Comparison of ENCODE assay signal across 8 cellular contexts in the genomic region with DNA sequence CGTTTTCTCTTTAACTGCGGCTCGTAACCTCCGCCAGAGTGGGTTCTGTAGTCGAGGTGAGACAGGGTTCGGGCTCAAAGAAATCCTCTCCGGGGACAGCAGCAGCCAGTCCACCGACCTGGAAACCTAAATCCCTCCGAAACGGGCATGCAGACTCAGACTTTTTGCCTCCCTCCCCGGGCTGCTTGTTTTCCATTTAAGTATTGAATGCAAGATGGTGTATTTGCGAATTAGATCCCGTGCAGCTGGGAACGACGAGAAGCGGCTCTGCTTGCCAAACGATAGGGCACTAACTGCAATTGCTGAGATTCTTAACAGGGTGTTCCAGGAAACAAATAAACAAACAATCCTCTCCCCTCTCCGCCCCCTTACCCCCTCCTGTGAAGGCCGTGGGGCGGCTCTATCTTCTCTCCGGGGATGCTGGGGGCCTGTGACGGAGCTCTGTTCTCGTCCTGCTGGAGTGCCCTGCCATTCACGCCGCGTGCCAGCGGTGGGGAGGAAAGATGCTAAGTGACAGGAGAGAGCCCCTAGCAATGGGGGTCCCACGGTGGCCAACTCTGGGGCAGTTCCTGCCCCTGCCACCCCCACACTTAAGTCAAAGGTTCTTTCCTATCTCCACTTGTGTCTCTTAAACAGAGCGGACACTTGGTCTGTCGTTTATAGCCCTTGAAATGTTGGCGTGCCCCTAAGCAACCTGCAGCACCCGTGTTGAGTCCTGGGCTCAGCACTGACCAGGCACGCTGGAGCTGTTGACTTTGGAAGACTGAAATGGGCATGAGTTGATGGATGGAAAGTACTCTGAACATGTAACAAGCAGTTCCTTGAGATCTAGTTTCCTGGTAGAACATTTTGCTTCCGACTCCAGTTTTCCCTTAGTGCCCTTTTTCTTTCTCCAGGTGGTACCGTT. TPM values are rescaled to one million over a fixed set of nuclear protein-coding genes. Genes with fewer than 3 reads are reported as not detected.
DNase-seq lines count a peak whose midpoint lies in the region; ATAC-seq and TF ChIP-seq lines count a peak whose summit lies in the region.

No MANE protein-coding gene starts in this region.

- peak overlapping the region; percentile 89 for H3K4me2 ChIP-seq in mammary epithelial cell (ENCODE audit: insufficient read depth, low read depth, low read length)

- dilution Hi-C loops in mammary epithelial cell (cut with HindIII; ENCODE audit: low sequenced_read_pairs), result no loop called here

- no peak for ATAC-seq in HG02610 (IDR thresholded peaks at IDR 0.05; ENCODE audit: unreplicated experiment)

- H3K79me2 ChIP-seq in mammary epithelial cell (ENCODE audit: insufficient read depth, low read length), result peaks cover 35% of the 10 kb centered on the region

- TF ChIP-seq EP300 in suprapubic skin (IDR thresholded peaks at IDR 0.05), result no peak

- no peak for TF ChIP-seq POLR2A in suprapubic skin (IDR thresholded peaks at IDR 0.05)

- intact Hi-C loops in mammary epithelial cell (cut with micrococcal nuclease), result loop anchor here (2.0 to 10.0 kb wide), 7 partner anchors 35 to 675 kb away; partner anchors contain the start of genes CRYGS and EIF4A2

- H3K36me3 ChIP-seq in mammary epithelial cell (ENCODE audit: insufficient read depth, low read length) (no peaks in the 10 kb centered on the region), suprapubic skin (no peaks in the 10 kb centered on the region)

- no peaks in the 10 kb centered on the region for H4K20me1 ChIP-seq in mammary epithelial cell (ENCODE audit: insufficient read depth, low read length)

- WGBS in mammary epithelial cell (ENCODE audit: low coverage, missing lambda C conversion rate), result 13% methylated on average over 32 of the region's 35 CpGs
- WGBS in suprapubic skin, result 17% methylated on average over 35 of the region's 35 CpGs

- peak overlapping the region; percentile 92 for H2AFZ ChIP-seq in mammary epithelial cell (ENCODE audit: low read depth, low read length)

- no peak for TF ChIP-seq CTCF in mammary epithelial cell (conservative IDR thresholded peaks at IDR 0.05 in 1 of 2, IDR thresholded peaks at IDR 0.05 in 1 of 2; ENCODE audit: extremely low read depth in 1 of 2, insufficient read depth in 1 of 2, low read depth in 1 of 2, low read length in 2 of 2)
- TF ChIP-seq CTCF in suprapubic skin (IDR thresholded peaks at IDR 0.05), result no peak

- in situ Hi-C loops in mammary epithelial cell (cut with MboI; ENCODE audit: low sequenced_read_pairs in 2 of 2), result no loop called here

- H3K4me3 ChIP-seq in mammary epithelial cell (replicated peaks in 1 of 3; ENCODE audit: insufficient read depth in 1 of 3, low read depth in 2 of 3, low read length in 3 of 3), result peak overlapping the region; percentile 48 to 64 (median 51)
- peak overlapping the region; percentile 73 for H3K4me3 ChIP-seq in suprapubic skin

- no TSS peak for BruUV-seq in mammary epithelial cell (replicated peaks; lab: Mats Ljungman, UMichigan)

- no peaks in the 10 kb centered on the region for H3K9me3 ChIP-seq in mammary epithelial cell (replicated peaks; ENCODE audit: insufficient read depth, low read length)
- H3K9me3 ChIP-seq in suprapubic skin, result no peaks in the 10 kb centered on the region

- peak overlapping the region; percentile 78 for H3K9ac ChIP-seq in mammary epithelial cell (ENCODE audit: insufficient read depth, low read length)

- H3K4me1 ChIP-seq in mammary epithelial cell (ENCODE audit: insufficient read depth, low read length) (peaks cover 26% of the 10 kb centered on the region), suprapubic skin (peaks cover 34% of the 10 kb centered on the region)

- CTCF ChIA-PET in mammary epithelial cell (lab: Charles Lee; ENCODE audit: low non-redundant PET), result no interaction called here

- H3K27ac ChIP-seq in mammary epithelial cell (ENCODE audit: insufficient read depth, low read depth, low read length) (peak overlapping the region; percentile 54), suprapubic skin (peak overlapping the region; percentile 67)

- DNase-seq in EH (ENCODE audit: low read depth) (peak; percentile 35), M059J (ENCODE audit: low read depth) (peak; percentile 49), mammary epithelial cell (no peak), left kidney (ENCODE audit: low read depth, low spot score) (peak; percentile 68), suprapubic skin (ENCODE audit: low spot score in 2 of 2) (peak; percentile 76 to 80), A172 (ENCODE audit: low spot score) (no peak), GOT3 (lab: John Stamatoyannopoulos, UW) (no peak)

- H3K27me3 ChIP-seq in mammary epithelial cell (ENCODE audit: insufficient read depth, low read length), result no peaks in the 10 kb centered on the region
- H3K27me3 ChIP-seq in suprapubic skin, result no peaks in the 10 kb centered on the region

RNA-seq across cellular contexts. Expression of gene ETV5, which starts 1.3 kb away (rescaled TPM):
- total RNA-seq in M059J (2014; rRNA removed; shearing (Covaris generic)), result 52.6 and 52.9 TPM in 2 replicates
- total RNA-seq in mammary epithelial cell (10 to 100 TPM; 69.3 to 80.3 TPM), suprapubic skin (10 to 100 TPM; 11.2 to 28.6 (median 16.7) TPM)
- polyA plus RNA-seq in mammary epithelial cell, result 32.9 TPM
- polyA minus RNA-seq in mammary epithelial cell, result 117 TPM
- 36.0 and 41.2 TPM in 2 replicates for total RNA-seq in A172 (2014; rRNA removed; shearing (Covaris generic))

Comparison
In these comparisons a context has a peak if more than half of its experiments do, and no peak if none do; other contexts are left out.
1. DNase-seq: peak in EH (single experiment), M059J (single experiment), left kidney (single experiment) and suprapubic skin (2 of 2); none in mammary epithelial cell (single experiment), A172 (single experiment) and GOT3 (single experiment).